24 cellular contexts compared by ENCODE assay signal in the genomic region with DNA sequence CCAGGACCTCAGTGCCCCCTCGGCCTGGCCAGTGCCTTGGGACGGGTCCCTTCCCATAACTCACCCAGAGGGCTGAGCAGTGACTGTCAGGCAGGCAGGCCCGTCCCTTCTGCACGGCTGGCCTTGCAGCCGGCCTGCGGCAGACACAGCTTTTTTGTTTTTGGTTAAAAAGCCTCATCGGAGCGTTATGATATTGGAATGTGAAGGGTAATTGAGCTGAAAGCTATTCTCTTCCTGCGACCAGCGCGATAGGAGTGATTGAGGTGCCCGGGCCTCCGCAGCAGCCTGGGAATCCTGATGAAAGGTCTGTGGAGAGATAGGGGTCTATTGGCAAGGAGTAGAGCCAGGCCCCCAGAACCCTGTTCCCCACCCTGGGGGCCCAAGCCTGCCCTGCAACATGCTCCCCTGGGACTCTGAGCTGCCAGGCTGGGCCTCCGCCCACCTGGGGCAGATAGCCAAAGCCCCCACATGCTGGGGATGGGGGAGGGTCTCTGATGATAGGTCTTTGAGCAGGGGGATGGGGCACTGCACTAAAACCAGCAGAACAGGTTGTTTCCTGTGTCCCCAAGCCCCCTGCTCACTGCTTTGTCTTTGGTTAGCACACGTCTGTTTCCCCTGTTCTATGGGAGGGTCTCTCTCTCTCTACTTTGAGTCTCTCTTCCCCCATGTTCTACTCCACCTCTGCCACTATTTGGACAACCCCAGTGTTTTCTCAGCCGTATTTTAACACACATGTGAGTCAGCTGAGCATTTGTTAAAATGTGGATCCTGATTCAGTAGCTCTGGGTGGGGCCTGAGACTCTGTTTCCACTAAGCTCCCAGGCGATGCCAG.
A peak's percentile ranks its signal among the peaks of the same experiment; 100 is the strongest.
DNase-seq lines count a peak whose midpoint lies in the region; ATAC-seq and TF ChIP-seq lines count a peak whose summit lies in the region.
"Had no signal": no experiment of that assay in that cellular context is flagged by ENCODE, and none has a peak within 500 bp of the region (broad histone marks: within the 10 kb centered on the region; RNA-seq: fewer than 3 reads in every experiment).

No MANE protein-coding gene starts in this region.

- no peaks in the 10 kb centered on the region for H3K9me3 Mint-ChIP-seq in stimulated activated effector memory CD8-positive, alpha-beta T cell treated with anti-CD3 and anti-CD28 coated beads, Interleukin-12 subunit alpha, Interleukin-12 subunit beta, amount 100 ng/mL, for 72 hours
- H3K9me3 Mint-ChIP-seq: activated naive CD8-positive, alpha-beta T cell treated with anti-CD3 and anti-CD28 coated beads, Interleukin-2, amount 10 ng/mL, durations not matched to agents 7 days and 5 days; CD8-positive, alpha-beta memory T cell; memory B cell had no signal

- no peak overlapping the region for H3K4me3 ChIP-seq in astrocyte of the cerebellum (ENCODE audit: low read depth, low read length)
- H3K4me3 ChIP-seq: prostate gland, tibial nerve had no signal

- DNase-seq in Right ventricle myocardium inferior (ENCODE audit: missing footprints) (peak; percentile 25), cardiac septum (ENCODE audit: low spot score) (no peak), astrocyte of the cerebellum (ENCODE audit: low read depth) (peak; percentile 31), iPS-NIHi11 (ENCODE audit: low spot score) (peak; percentile 49), DMS114 treated with DMSO at 0.1 percent for 48 hours (lab: John Stamatoyannopoulos, UW; ENCODE audit: unreplicated experiment) (no peak), GM13977 (ENCODE audit: low spot score) (no peak)
- no peak for DNase-seq in stimulated activated effector memory CD8-positive, alpha-beta T cell treated with anti-CD3 and anti-CD28 coated beads, Interleukin-12 subunit alpha, Interleukin-12 subunit beta, amount 100 ng/mL, for 72 hours (ENCODE audit: low spot score in 2 of 2)
- DNase-seq: 8988T; activated CD4-positive, alpha-beta T cell treated with anti-CD3 and anti-CD28 coated beads for 36 hours; activated gamma-delta T cell; activated naive CD8-positive, alpha-beta T cell treated with anti-CD3 and anti-CD28 coated beads, Interleukin-2, amount 10 ng/mL, durations not matched to agents 7 days and 5 days; activated T-cell treated with anti-CD3 and anti-CD28 coated beads for 4 hours; CD8-positive, alpha-beta memory T cell; DMS153; effector CD4-positive, alpha-beta T cell; NCI-H1417 treated with DMSO at 0.1 percent for 48 hours; NCI-H2171; NCI-H524; PC-3 had no signal

- peak overlapping the region; percentile 50 for H3K27ac Mint-ChIP-seq in stimulated activated effector memory CD8-positive, alpha-beta T cell treated with anti-CD3 and anti-CD28 coated beads, Interleukin-12 subunit alpha, Interleukin-12 subunit beta, amount 100 ng/mL, for 72 hours
- H3K27ac Mint-ChIP-seq: activated CD4-positive, alpha-beta T cell treated with anti-CD3 and anti-CD28 coated beads for 36 hours; activated naive CD8-positive, alpha-beta T cell treated with anti-CD3 and anti-CD28 coated beads, Interleukin-2, amount 10 ng/mL, durations not matched to agents 7 days and 5 days; memory B cell had no signal

- peaks cover 12% of the 10 kb centered on the region for H3K4me1 Mint-ChIP-seq in stimulated activated effector memory CD8-positive, alpha-beta T cell treated with anti-CD3 and anti-CD28 coated beads, Interleukin-12 subunit alpha, Interleukin-12 subunit beta, amount 100 ng/mL, for 72 hours

- no peaks in the 10 kb centered on the region for H3K36me3 Mint-ChIP-seq in stimulated activated effector memory CD8-positive, alpha-beta T cell treated with anti-CD3 and anti-CD28 coated beads, Interleukin-12 subunit alpha, Interleukin-12 subunit beta, amount 100 ng/mL, for 72 hours
- H3K36me3 Mint-ChIP-seq: activated naive CD8-positive, alpha-beta T cell treated with anti-CD3 and anti-CD28 coated beads, Interleukin-2, amount 10 ng/mL, durations not matched to agents 7 days and 5 days; memory B cell had no signal

- in situ Hi-C loops in astrocyte of the cerebellum (cut with HindIII; ENCODE audit: low sequenced_read_pairs) (no loop called here), GM13977 (cut with MboI; ENCODE audit: low pct_unique_long_range_greater_than_20kb, low sequenced_read_pairs, unreplicated experiment) (no loop called here)

- intact Hi-C loops in Right ventricle myocardium inferior (cut with DNase I) = no loop called here
- intact Hi-C loops in cardiac septum (cut with DNase I) = no loop called here

- ATAC-seq in Right ventricle myocardium inferior = no peak
- ATAC-seq in stimulated activated effector memory CD8-positive, alpha-beta T cell treated with anti-CD3 and anti-CD28 coated beads, Interleukin-12 subunit alpha, Interleukin-12 subunit beta, amount 100 ng/mL, for 72 hours = no peak
- no peak for ATAC-seq in GM19452 (IDR thresholded peaks at IDR 0.05; ENCODE audit: unreplicated experiment)
- ATAC-seq: activated CD4-positive, alpha-beta T cell treated with anti-CD3 and anti-CD28 coated beads for 36 hours; PC-3; SK-N-SH treated with all-trans-retinoic acid at 6 μM for 48 hours had no signal

- no peak overlapping the region for H3K4me3 Mint-ChIP-seq in stimulated activated effector memory CD8-positive, alpha-beta T cell treated with anti-CD3 and anti-CD28 coated beads, Interleukin-12 subunit alpha, Interleukin-12 subunit beta, amount 100 ng/mL, for 72 hours
- H3K4me3 Mint-ChIP-seq: activated CD4-positive, alpha-beta T cell treated with anti-CD3 and anti-CD28 coated beads for 36 hours; activated naive CD8-positive, alpha-beta T cell treated with anti-CD3 and anti-CD28 coated beads, Interleukin-2, amount 10 ng/mL, durations not matched to agents 7 days and 5 days; CD8-positive, alpha-beta memory T cell; memory B cell had no signal

- no peak for TF ChIP-seq CTCF in astrocyte of the cerebellum (IDR thresholded peaks at IDR 0.05; ENCODE audit: low read depth, low read length, missing control alignments)
- no peak for TF ChIP-seq CTCF in GM13977 (IDR thresholded peaks at IDR 0.05; ENCODE audit: extremely low read depth, insufficient read depth, missing control alignments)

Comparison
In these comparisons a context has a peak if more than half of its experiments do, and no peak if none do; other contexts are left out.
1. DNase-seq: peak in Right ventricle myocardium inferior (single experiment), astrocyte of the cerebellum (single experiment) and iPS-NIHi11 (single experiment); none in cardiac septum (single experiment), stimulated activated effector memory CD8-positive, alpha-beta T cell treated with anti-CD3 and anti-CD28 coated beads, Interleukin-12 subunit alpha, Interleukin-12 subunit beta, amount 100 ng/mL, for 72 hours (0 of 2), DMS114 treated with DMSO at 0.1 percent for 48 hours (single experiment) and GM13977 (single experiment).